9 cellular contexts compared by ENCODE assay signal in genomic region chr4:80313627-80314026, GRCh38. TPM values are rescaled to one million over a fixed set of nuclear protein-coding genes. Genes with fewer than 3 reads are reported as not detected.
"Had no signal": no experiment of that assay in that cellular context is flagged by ENCODE, and none has a peak within 500 bp of the region (broad histone marks: within the 10 kb centered on the region; RNA-seq: fewer than 3 reads in every experiment).

No MANE protein-coding gene starts in this region.

- H3K4me3 Mint-ChIP-seq: H9, HFFc6 had no signal

- H3K27ac Mint-ChIP-seq: H9 had no signal

- H3K9me3 ChIP-seq: HAP-1 had no signal

- H3K4me3 ChIP-seq: HAP-1 had no signal

- H3K36me3 ChIP-seq: HAP-1 had no signal

- ATAC-seq: HCT116 had no signal

- FAIRE-seq: H1, H54 had no signal

- DNase-seq: GOT3, H7, H9, HCEC 1CT, HFFc6 had no signal

- H3K9me3 Mint-ChIP-seq: H9, HFFc6 had no signal

RNA-seq across cellular contexts. Expression of gene CFAP299, which starts 21.9 kb away (rescaled TPM):
- total RNA-seq: H1, H7, H9 had no signal
- polyA plus RNA-seq: H1 had no signal

RNA-seq across cellular contexts. Expression of gene FGF5, which starts 47.2 kb away (rescaled TPM):
- total RNA-seq: H1, H7, H9 had no signal
- polyA plus RNA-seq: H1 had no signal
